ENCODE assay signal across 23 cellular contexts in the genomic region with DNA sequence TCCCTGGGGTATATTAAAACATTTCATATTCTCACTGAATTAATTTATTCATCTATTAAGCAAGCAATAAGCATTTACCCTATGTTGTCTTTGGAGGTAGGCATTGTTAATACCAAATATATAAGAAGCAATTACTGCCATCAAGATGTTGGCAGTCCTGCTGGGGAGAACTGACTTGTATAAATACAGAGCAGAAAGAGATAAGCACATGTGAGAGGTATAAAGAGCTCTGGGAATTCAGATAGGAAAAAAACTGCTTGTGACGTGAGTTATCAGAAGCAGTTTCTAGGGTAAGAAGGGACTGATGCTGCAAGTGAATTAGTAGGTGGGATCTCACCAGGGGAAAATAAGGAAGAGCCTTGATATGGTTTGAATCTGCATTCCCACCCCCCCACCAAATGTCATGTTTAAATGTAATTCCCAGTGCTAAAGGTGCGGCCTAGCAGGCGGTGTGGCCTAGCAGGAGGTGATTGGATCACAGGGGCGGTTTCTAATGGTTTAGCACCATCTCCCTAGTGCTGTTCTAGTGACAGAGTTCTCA.
"Had no signal": no experiment of that assay in that cellular context is flagged by ENCODE, and none has a peak within 500 bp of the region (broad histone marks: within the 10 kb centered on the region; RNA-seq: fewer than 3 reads in every experiment).

No MANE protein-coding gene starts in this region.

- H3K4me3 ChIP-seq: coronary artery, gastrocnemius medialis, lung, prostate gland, right atrium auricular region, smooth muscle cell, suprapubic skin, transverse colon, vagina had no signal

- FAIRE-seq: endometrium, keratinocyte had no signal

- H3K27ac ChIP-seq: coronary artery, gastrocnemius medialis, prostate gland, right atrium auricular region, suprapubic skin, transverse colon, vagina had no signal

- H3K9me3 ChIP-seq: gastrocnemius medialis, prostate gland, right atrium auricular region, suprapubic skin, transverse colon, vagina had no signal

- DNase-seq: effector memory CD8-positive, alpha-beta T cell; gastrocnemius medialis; head of caudate nucleus; left ventricle myocardium superior; midbrain; naive thymus-derived CD4-positive, alpha-beta T cell; nucleus accumbens; stimulated activated CD4-positive, alpha-beta T cell treated with anti-CD3 and anti-CD28 coated beads, Interleukin-12 subunit alpha, Interleukin-12 subunit beta, amount 100 ng/mL, for 4 hours; stimulated activated CD4-positive, alpha-beta T cell treated with anti-CD3 and anti-CD28 coated beads, Interleukin-1b, Interleukin-23, amount 100 ng/mL, for 48 hours; stimulated activated CD4-positive, alpha-beta T cell treated with anti-CD3 and anti-CD28 coated beads, Interleukin-4, amount 100 ng/mL, for 1 hour; stimulated activated CD8-positive, alpha-beta memory T cell treated with anti-CD3 and anti-CD28 coated beads, Interleukin-4, amount 100 ng/mL, for 48 hours; stimulated activated naive CD4-positive, alpha-beta T cell; stimulated activated naive CD8-positive, alpha-beta T cell treated with anti-CD3 and anti-CD28 coated beads, Interleukin-15, amount 100 ng/mL, for 72 hours; transverse colon had no signal

- H3K4me2 ChIP-seq: smooth muscle cell had no signal

- H3K4me1 ChIP-seq: gastrocnemius medialis, prostate gland, right atrium auricular region, suprapubic skin, transverse colon, vagina had no signal

- H3K36me3 ChIP-seq: gastrocnemius medialis, prostate gland, right atrium auricular region, suprapubic skin, transverse colon, vagina had no signal

- H3K27me3 ChIP-seq: gastrocnemius medialis, right atrium auricular region, suprapubic skin, transverse colon, vagina had no signal
